Comparison of ENCODE assay signal across 8 cellular contexts in the genomic region with DNA sequence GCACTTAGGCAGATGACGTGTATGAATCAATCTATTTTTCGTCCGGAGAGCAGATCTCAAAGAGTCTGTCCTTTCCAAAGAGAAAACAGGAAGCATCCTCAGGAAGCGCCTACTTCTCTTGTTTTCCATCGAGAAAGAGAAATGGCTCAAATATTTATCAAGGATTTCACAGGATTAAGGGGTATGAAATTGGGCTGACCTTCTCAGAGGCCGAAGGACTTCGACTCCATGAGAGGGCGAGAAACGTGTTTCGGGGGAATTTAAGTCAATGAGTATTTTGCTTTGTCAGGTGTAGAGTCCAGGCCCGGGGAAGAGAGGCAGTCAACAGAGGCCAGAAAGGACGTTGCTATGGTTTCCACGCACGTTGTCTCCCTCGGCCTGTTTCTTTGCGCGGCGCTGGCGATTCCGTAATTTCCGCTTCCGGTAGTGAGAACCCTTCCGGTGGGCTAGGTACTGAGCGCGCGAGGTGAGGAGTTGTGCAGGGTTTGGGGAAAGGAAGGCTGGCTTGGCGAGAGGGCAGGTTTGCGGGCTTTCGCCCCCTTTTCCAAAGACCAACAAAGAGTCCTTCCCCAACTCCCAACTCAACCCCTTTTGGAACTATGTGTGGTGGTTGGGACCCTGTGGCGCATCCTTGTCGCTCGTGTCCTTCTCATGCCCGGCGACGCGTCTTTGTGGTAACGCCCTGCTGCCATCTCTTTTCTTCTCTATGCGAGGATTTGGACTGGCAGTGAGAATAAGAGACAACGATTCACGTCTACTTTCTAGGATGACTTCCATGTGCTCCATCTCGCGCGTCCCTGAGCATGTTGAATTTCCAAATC. TPM values are rescaled to one million over a fixed set of nuclear protein-coding genes. Genes with fewer than 3 reads are reported as not detected.
DNase-seq lines count a peak whose midpoint lies in the region; ATAC-seq and TF ChIP-seq lines count a peak whose summit lies in the region.

MRPS21 (plus strand) TSS at position 429 of the 821 bp plus-strand sequence. CDS start 506 bp downstream, outside the sequence.

- H3K4me3 Mint-ChIP-seq in activated T-helper 2 cell treated with anti-CD3 and anti-CD28 coated beads, Interferon-gamma antibody, Interleukin-2, Interleukin-4, amounts not matched to agents 10 μg/mL and 5 μg/mL and 100 μg/mL, durations not matched to agents 14 hours and 24 hours and 36 hours (ENCODE audit: low read depth): peak within 1 kb of the TSS; percentile 92
- peak within 1 kb of the TSS; percentile 89 for H3K4me3 Mint-ChIP-seq in natural killer cell

- DNase-seq in EL: peak; percentile 90
- DNase-seq in H7: peak; percentile 85
- DNase-seq in M059J (ENCODE audit: low read depth): peak; percentile 96
- DNase-seq in activated T-helper 2 cell treated with anti-CD3 and anti-CD28 coated beads, Interferon-gamma antibody, Interleukin-2, Interleukin-4, amounts not matched to agents 10 μg/mL and 5 μg/mL and 100 μg/mL, durations not matched to agents 14 hours and 24 hours and 36 hours (ENCODE audit: low spot score): peak; percentile 86
- peak; percentile 91 for DNase-seq in fibroblast of peridontal ligament (ENCODE audit: extremely low read depth)
- DNase-seq in natural killer cell: peak; percentile 80
- DNase-seq in stimulated activated naive CD4-positive, alpha-beta T cell treated with Interleukin-2 at 50 U/mL for 16 hours (lab: John Stamatoyannopoulos, UW): peak; percentile 87

- TF ChIP-seq POLR2A in Raji (IDR thresholded peaks at IDR 0.05; ENCODE audit: insufficient read depth, low read depth, low read length): peak; percentile 97

- H3K36me3 ChIP-seq in H7 (replicated peaks; ENCODE audit: control insufficient read depth, insufficient read depth, low read length): peaks cover 10% of the 10 kb centered on the region

- H3K9me3 Mint-ChIP-seq in activated T-helper 2 cell treated with anti-CD3 and anti-CD28 coated beads, Interferon-gamma antibody, Interleukin-2, Interleukin-4, amounts not matched to agents 10 μg/mL and 5 μg/mL and 100 μg/mL, durations not matched to agents 14 hours and 24 hours and 36 hours: no peaks in the 10 kb centered on the region
- H3K9me3 Mint-ChIP-seq in natural killer cell: no peaks in the 10 kb centered on the region

- H3K27me3 ChIP-seq in H7 (ENCODE audit: control insufficient read depth, insufficient read depth, low read length): no peaks in the 10 kb centered on the region; the same call in 1 of the 2 replicates

- intact Hi-C loops in activated T-helper 2 cell treated with anti-CD3 and anti-CD28 coated beads, Interferon-gamma antibody, Interleukin-2, Interleukin-4, amounts not matched to agents 10 μg/mL and 5 μg/mL and 100 μg/mL, durations not matched to agents 14 hours and 24 hours and 36 hours (cut with micrococcal nuclease): loop anchor here (1.0 kb wide), 2 partner anchors 11 to 24 kb away; partner anchors contain the start of genes APH1A and CIART
- intact Hi-C loops in natural killer cell (cut with micrococcal nuclease): loop anchor here (2.0 kb wide), 1 partner anchor 57 kb away; the partner anchor contains the start of gene ANP32E

- TF ChIP-seq CTCF in natural killer cell (IDR thresholded peaks at IDR 0.05): no peak

- peak within 1 kb of the TSS; percentile 90 for H3K4me3 ChIP-seq in H7 (ENCODE audit: insufficient read depth, low read depth, low read length)

- peaks cover 27% of the 10 kb centered on the region for H3K36me3 Mint-ChIP-seq in activated T-helper 2 cell treated with anti-CD3 and anti-CD28 coated beads, Interferon-gamma antibody, Interleukin-2, Interleukin-4, amounts not matched to agents 10 μg/mL and 5 μg/mL and 100 μg/mL, durations not matched to agents 14 hours and 24 hours and 36 hours (ENCODE audit: low read depth)
- no peaks in the 10 kb centered on the region for H3K36me3 Mint-ChIP-seq in natural killer cell

- peak; percentile 96 to 98 (median 97) for ATAC-seq in natural killer cell

- H3K27ac Mint-ChIP-seq in activated T-helper 2 cell treated with anti-CD3 and anti-CD28 coated beads, Interferon-gamma antibody, Interleukin-2, Interleukin-4, amounts not matched to agents 10 μg/mL and 5 μg/mL and 100 μg/mL, durations not matched to agents 14 hours and 24 hours and 36 hours: peak within 1 kb of the TSS; percentile 98
- peak within 1 kb of the TSS; percentile 96 to 97 for H3K27ac Mint-ChIP-seq in natural killer cell

- no peaks in the 10 kb centered on the region for H3K27me3 Mint-ChIP-seq in activated T-helper 2 cell treated with anti-CD3 and anti-CD28 coated beads, Interferon-gamma antibody, Interleukin-2, Interleukin-4, amounts not matched to agents 10 μg/mL and 5 μg/mL and 100 μg/mL, durations not matched to agents 14 hours and 24 hours and 36 hours (ENCODE audit: low read depth)
- H3K27me3 Mint-ChIP-seq in natural killer cell (ENCODE audit: low read depth in 2 of 2): peaks cover 4 to 6% of the 10 kb centered on the region in 2 donors

- H3K4me1 Mint-ChIP-seq in activated T-helper 2 cell treated with anti-CD3 and anti-CD28 coated beads, Interferon-gamma antibody, Interleukin-2, Interleukin-4, amounts not matched to agents 10 μg/mL and 5 μg/mL and 100 μg/mL, durations not matched to agents 14 hours and 24 hours and 36 hours (ENCODE audit: low read depth): peaks cover 21% of the 10 kb centered on the region
- H3K4me1 Mint-ChIP-seq in natural killer cell: peaks cover 23 to 25% of the 10 kb centered on the region in 2 donors

RNA-seq across cellular contexts. Expression of gene MRPS21, which starts in this region (rescaled TPM):
- 113 and 129 TPM in 2 replicates for total RNA-seq in H7 (2014; rRNA removed; shearing (Covaris generic))
- 42.4 and 49.3 TPM in 2 replicates for total RNA-seq in M059J (2014; rRNA removed; shearing (Covaris generic))
- total RNA-seq in activated T-helper 2 cell treated with anti-CD3 and anti-CD28 coated beads, Interferon-gamma antibody, Interleukin-2, Interleukin-4, amounts not matched to agents 10 μg/mL and 5 μg/mL and 100 μg/mL, durations not matched to agents 14 hours and 24 hours and 36 hours: 80.7 and 83.4 TPM in 2 replicates
- 10 to 100 TPM; 40.9 to 50.9 (median 42.2) TPM for total RNA-seq in natural killer cell

Comparison
In these comparisons a context has a peak if more than half of its experiments do, and no peak if none do; other contexts are left out.
1. Peak in every context shown above with its lines: DNase-seq, ATAC-seq and H3K4me3 ChIP-seq.